1 cellular context compared by ENCODE assay signal in genomic region chr3:113769551-113769950, GRCh38.
TF ChIP-seq lines count a peak whose summit lies in the region.

No MANE protein-coding gene starts in this region.

TF ChIP-seq in GM12891, 5 proteins besides CTCF, POLR2A, EP300 and RAD21:
- no peak for TF ChIP-seq SPI1 (IDR thresholded peaks at IDR 0.05; ENCODE audit: low read depth, low read length)
TF ChIP-seq in GM12891: peak in this region for 0.
